ENCODE assay signal across 9 cellular contexts in genomic region chr6:156557269-156557885, GRCh38.
A peak's percentile ranks its signal among the peaks of the same experiment; 100 is the strongest.
DNase-seq lines count a peak whose midpoint lies in the region; ATAC-seq and TF ChIP-seq lines count a peak whose summit lies in the region.
"Had no signal": no experiment of that assay in that cellular context is flagged by ENCODE, and none has a peak within 500 bp of the region (broad histone marks: within the 10 kb centered on the region; RNA-seq: fewer than 3 reads in every experiment).

No MANE protein-coding gene starts in this region.

- H4K5ac ChIP-seq in mesendoderm (ENCODE audit: low read length), result no peak overlapping the region

- no peaks in the 10 kb centered on the region for H3K36me3 ChIP-seq in mesendoderm (ENCODE audit: control insufficient read depth, insufficient read depth, low read length)

- H4K8ac ChIP-seq in mesendoderm (ENCODE audit: low read depth, low read length), result no peak overlapping the region

- no peak for ATAC-seq in GM19467 (IDR thresholded peaks at IDR 0.05; ENCODE audit: unreplicated experiment)
- ATAC-seq in foreskin keratinocyte, result no peak
- no peak for ATAC-seq in GM19324 (IDR thresholded peaks at IDR 0.05; ENCODE audit: low FRiP score, unreplicated experiment)

- no peak overlapping the region for H2AK5ac ChIP-seq in mesendoderm (ENCODE audit: low read length)

- H3K27ac ChIP-seq in mesendoderm (ENCODE audit: low read depth, low read length), result no peak overlapping the region
- no peak overlapping the region for H3K27ac ChIP-seq in foreskin keratinocyte
- H3K27ac ChIP-seq: KMS-11 had no signal

- H3K27me3 ChIP-seq in mesendoderm (ENCODE audit: insufficient read depth, low read length, poor library complexity) (no peaks in the 10 kb centered on the region), foreskin keratinocyte (no peaks in the 10 kb centered on the region)

- H3K79me1 ChIP-seq in mesendoderm (ENCODE audit: low read length), result no peaks in the 10 kb centered on the region

- no peak overlapping the region for H3K23ac ChIP-seq in mesendoderm (ENCODE audit: low read length)

- H3K4me3 ChIP-seq in mesendoderm (ENCODE audit: low read length), result no peak overlapping the region

- TF ChIP-seq CTCF in foreskin keratinocyte (conservative IDR thresholded peaks at IDR 0.05), result no peak

- no peak overlapping the region for H3K56ac ChIP-seq in mesendoderm (ENCODE audit: low read length)

- H3K4me2 ChIP-seq in mesendoderm (ENCODE audit: low read length), result no peak overlapping the region
- H3K4me2 ChIP-seq: KMS-11 had no signal

- H2BK120ac ChIP-seq in mesendoderm (ENCODE audit: low read depth, low read length), result no peak overlapping the region

- H3K4me1 ChIP-seq in mesendoderm (ENCODE audit: control insufficient read depth, low read depth, low read length) (no peaks in the 10 kb centered on the region), foreskin keratinocyte (no peaks in the 10 kb centered on the region)

- WGBS in mesendoderm (ENCODE audit: extremely low coverage, insufficient coverage, low lambda C conversion rate), result no CpG with 5 or more reads among the region's 10 CpGs

- no peak for TF ChIP-seq POLR2A in erythroblast (IDR thresholded peaks at IDR 0.05; ENCODE audit: low read length)

- no peak overlapping the region for H2BK5ac ChIP-seq in mesendoderm (ENCODE audit: low read length)

- H2BK15ac ChIP-seq in mesendoderm (replicated peaks; ENCODE audit: low read depth), result no peak overlapping the region

- H3K79me2 ChIP-seq in mesendoderm (ENCODE audit: control insufficient read depth, insufficient read depth, low read length), result no peaks in the 10 kb centered on the region

- no peak overlapping the region for H3K18ac ChIP-seq in mesendoderm (ENCODE audit: low read length)

- peak; percentile 92 for DNase-seq in COR-L47 (lab: John Stamatoyannopoulos, UW)
- DNase-seq in NCI-H1417 (lab: John Stamatoyannopoulos, UW), result peak; percentile 37 to 100 (median 96)
- DNase-seq in anterior cingulate cortex (lab: John Stamatoyannopoulos, UW), result peak in 35 of 58 donors; percentile 3 to 66 (median 24)
- peak; percentile 82 for DNase-seq in mesendoderm
- no peak for DNase-seq in foreskin keratinocyte
- no peak for DNase-seq in erythroblast (lab: John Stamatoyannopoulos, UW)

- no peak overlapping the region for H3K4ac ChIP-seq in mesendoderm (ENCODE audit: low read depth, low read length)

- H3K9ac ChIP-seq in mesendoderm (ENCODE audit: low read length), result no peak overlapping the region
- H3K9ac ChIP-seq: KMS-11 had no signal

Comparison
In these comparisons a context has a peak if more than half of its experiments do, and no peak if none do; other contexts are left out.
1. DNase-seq: peak in COR-L47 (single experiment), NCI-H1417 (3 of 3), anterior cingulate cortex (35 of 58) and mesendoderm (single experiment); none in foreskin keratinocyte (0 of 2) and erythroblast (0 of 2).